Comparison of ENCODE assay signal across 10 cellular contexts in genomic region chr5:135391123-135391868, GRCh38. TPM values are rescaled to one million over a fixed set of nuclear protein-coding genes. Genes with fewer than 3 reads are reported as not detected.
DNase-seq lines count a peak whose midpoint lies in the region; ATAC-seq and TF ChIP-seq lines count a peak whose summit lies in the region.
"Had no signal": no experiment of that assay in that cellular context is flagged by ENCODE, and none has a peak within 500 bp of the region (broad histone marks: within the 10 kb centered on the region; RNA-seq: fewer than 3 reads in every experiment).

No MANE protein-coding gene starts in this region.

- DNase-seq in activated CD4-positive, alpha-beta T cell treated with anti-CD3 and anti-CD28 coated beads for 36 hours = no peak
- no peak for DNase-seq in activated CD4-positive, alpha-beta T cell treated with anti-CD3 and anti-CD28 coated beads, Interleukin-2, amount 50 U/mL, for 4 hours
- DNase-seq in WTC11 (ENCODE audit: low spot score) (no peak), hepatocyte (ENCODE audit: low spot score) (no peak), anterior cingulate cortex (lab: John Stamatoyannopoulos, UW) (no peak)
- DNase-seq: mucosa of descending colon, SHP77 had no signal

- peaks cover 86% of the 10 kb centered on the region for H4K20me1 ChIP-seq in hepatocyte (ENCODE audit: insufficient read depth, poor library complexity, severe bottlenecking)

- CTCF ChIA-PET in activated CD4-positive, alpha-beta T cell treated with anti-CD3 and anti-CD28 coated beads for 36 hours (lab: Charles Lee) = interaction anchor here (0.7 to 1.0 kb wide), 2 partner anchors 13 to 60 kb away, joined by 3 to 5 read pairs; no protein-coding TSS in a partner anchor
- CTCF ChIA-PET in WTC11 (lab: Charles Lee) = no interaction called here

- intact Hi-C loops in activated CD4-positive, alpha-beta T cell treated with anti-CD3 and anti-CD28 coated beads for 36 hours (cut with DNase I, micrococcal nuclease) = no loop called here

- no peaks in the 10 kb centered on the region for H3K27me3 Mint-ChIP-seq in activated CD4-positive, alpha-beta T cell treated with anti-CD3 and anti-CD28 coated beads for 36 hours
- H3K27me3 Mint-ChIP-seq in WTC11 (ENCODE audit: low read depth) = peaks cover 9% of the 10 kb centered on the region

- ATAC-seq in activated CD4-positive, alpha-beta T cell treated with anti-CD3 and anti-CD28 coated beads for 36 hours = no peak
- ATAC-seq in WTC11 (no peak), HG03432 (IDR thresholded peaks at IDR 0.05; ENCODE audit: unreplicated experiment) (no peak), GM18519 (IDR thresholded peaks at IDR 0.05; ENCODE audit: low FRiP score, unreplicated experiment) (no peak)

- H3K9me3 Mint-ChIP-seq in activated CD4-positive, alpha-beta T cell treated with anti-CD3 and anti-CD28 coated beads for 36 hours (ENCODE audit: low read depth) = no peaks in the 10 kb centered on the region
- no peaks in the 10 kb centered on the region for H3K9me3 Mint-ChIP-seq in WTC11

- no peak overlapping the region for H3K4me2 ChIP-seq in hepatocyte

- H3K36me3 Mint-ChIP-seq in activated CD4-positive, alpha-beta T cell treated with anti-CD3 and anti-CD28 coated beads for 36 hours (ENCODE audit: low read depth) = peaks cover 45% of the 10 kb centered on the region
- peaks cover 20% of the 10 kb centered on the region for H3K36me3 Mint-ChIP-seq in WTC11

- H3K27ac ChIP-seq in hepatocyte (peak overlapping the region; percentile 9), skin epidermis (peak overlapping the region in 14 of 21 experiments; percentile 7 to 84 (median 51))

- H3K79me2 ChIP-seq in hepatocyte = peaks cover 99% of the 10 kb centered on the region

- TF ChIP-seq CTCF in WTC11 (IDR thresholded peaks at IDR 0.05) (no peak), hepatocyte (IDR thresholded peaks at IDR 0.05; ENCODE audit: poor library complexity) (no peak)

- peaks cover 75% of the 10 kb centered on the region for H3K4me1 Mint-ChIP-seq in activated CD4-positive, alpha-beta T cell treated with anti-CD3 and anti-CD28 coated beads for 36 hours
- H3K4me1 Mint-ChIP-seq in WTC11 = peaks cover 3% of the 10 kb centered on the region; the same call in 1 of the 2 replicates

- POLR2A ChIA-PET in activated CD4-positive, alpha-beta T cell treated with anti-CD3 and anti-CD28 coated beads for 36 hours (lab: Charles Lee) = no interaction called here
- POLR2A ChIA-PET in WTC11 (lab: Charles Lee) = no interaction called here

- no peak overlapping the region for H3K4me3 ChIP-seq in hepatocyte
- no peak overlapping the region for H3K4me3 ChIP-seq in skin epidermis
- H3K4me3 ChIP-seq: mucosa of descending colon had no signal

- no peak overlapping the region for H2AFZ ChIP-seq in hepatocyte

- H3K9me3 ChIP-seq in hepatocyte (ENCODE audit: low read depth) = no peaks in the 10 kb centered on the region
- H3K9me3 ChIP-seq: mucosa of descending colon had no signal

- peaks cover 3% of the 10 kb centered on the region for H3K36me3 ChIP-seq in hepatocyte (replicated peaks; ENCODE audit: insufficient read depth, low read depth)

- no peaks in the 10 kb centered on the region for H3K27me3 ChIP-seq in hepatocyte

- no peak overlapping the region for H3K4me3 Mint-ChIP-seq in activated CD4-positive, alpha-beta T cell treated with anti-CD3 and anti-CD28 coated beads for 36 hours
- H3K4me3 Mint-ChIP-seq in WTC11 = no peak overlapping the region

- H3K9me2 ChIP-seq in hepatocyte (replicated peaks; ENCODE audit: insufficient read depth) = no peaks in the 10 kb centered on the region

- peak overlapping the region; percentile 20 for H3K27ac Mint-ChIP-seq in activated CD4-positive, alpha-beta T cell treated with anti-CD3 and anti-CD28 coated beads for 36 hours
- H3K27ac Mint-ChIP-seq in WTC11 = peak overlapping the region; percentile 73; the same call in 1 of the 2 replicates

- WGBS in hepatocyte (ENCODE audit: low lambda C conversion rate, missing lambda C conversion rate) = 76% methylated on average over 6 of the region's 6 CpGs

- peaks cover 59% of the 10 kb centered on the region for H3K4me1 ChIP-seq in hepatocyte (ENCODE audit: insufficient read depth)

TF ChIP-seq in WTC11, 78 proteins besides CTCF, POLR2A, EP300 and RAD21 (continues in another document):
- TF ChIP-seq ZNF532 (CRISPR knock-in tag; IDR thresholded peaks at IDR 0.05; ENCODE audit: borderline replicate concordance) (no peak), JAZF1 (CRISPR knock-in tag; IDR thresholded peaks at IDR 0.05) (no peak), ERG (CRISPR knock-in tag; IDR thresholded peaks at IDR 0.05) (no peak), JUN (CRISPR knock-in tag; IDR thresholded peaks at IDR 0.05) (no peak), ZNF423 (CRISPR knock-in tag; IDR thresholded peaks at IDR 0.05) (no peak), CBFB (CRISPR knock-in tag; IDR thresholded peaks at IDR 0.05; ENCODE audit: low read depth) (no peak), E2F4 (CRISPR knock-in tag; IDR thresholded peaks at IDR 0.05; ENCODE audit: borderline replicate concordance, low read depth) (no peak)
- TF ChIP-seq, protein P1, sequence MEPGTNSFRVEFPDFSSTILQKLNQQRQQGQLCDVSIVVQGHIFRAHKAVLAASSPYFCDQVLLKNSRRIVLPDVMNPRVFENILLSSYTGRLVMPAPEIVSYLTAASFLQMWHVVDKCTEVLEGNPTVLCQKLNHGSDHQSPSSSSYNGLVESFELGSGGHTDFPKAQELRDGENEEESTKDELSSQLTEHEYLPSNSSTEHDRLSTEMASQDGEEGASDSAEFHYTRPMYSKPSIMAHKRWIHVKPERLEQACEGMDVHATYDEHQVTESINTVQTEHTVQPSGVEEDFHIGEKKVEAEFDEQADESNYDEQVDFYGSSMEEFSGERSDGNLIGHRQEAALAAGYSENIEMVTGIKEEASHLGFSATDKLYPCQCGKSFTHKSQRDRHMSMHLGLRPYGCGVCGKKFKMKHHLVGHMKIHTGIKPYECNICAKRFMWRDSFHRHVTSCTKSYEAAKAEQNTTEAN (CRISPR knock-in tag; IDR thresholded peaks at IDR 0.05) = no peak

RNA-seq across cellular contexts. Expression of gene MACROH2A1, which starts 7.7 kb away (rescaled TPM):
- total RNA-seq in activated CD4-positive, alpha-beta T cell treated with anti-CD3 and anti-CD28 coated beads for 36 hours = 100 to 1,000 TPM; 159 to 190 TPM
- total RNA-seq in WTC11 (2021) (83.8 to 93.7 TPM (median 85.9 TPM) in 3 replicates), hepatocyte (304 and 311 TPM in 2 replicates)
- polyA plus RNA-seq in hepatocyte = 180 and 198 TPM in 2 replicates

RNA-seq across cellular contexts. Expression of gene DCANP1, which starts 55.9 kb away (rescaled TPM):
- not detected for total RNA-seq in activated CD4-positive, alpha-beta T cell treated with anti-CD3 and anti-CD28 coated beads for 36 hours
- not detected in 3 replicates for total RNA-seq in WTC11 (2021)
- total RNA-seq in hepatocyte = not detected in 2 replicates
- not detected in 2 replicates for polyA plus RNA-seq in hepatocyte
- total RNA-seq: mucosa of descending colon had no signal
